In the genomic region with DNA sequence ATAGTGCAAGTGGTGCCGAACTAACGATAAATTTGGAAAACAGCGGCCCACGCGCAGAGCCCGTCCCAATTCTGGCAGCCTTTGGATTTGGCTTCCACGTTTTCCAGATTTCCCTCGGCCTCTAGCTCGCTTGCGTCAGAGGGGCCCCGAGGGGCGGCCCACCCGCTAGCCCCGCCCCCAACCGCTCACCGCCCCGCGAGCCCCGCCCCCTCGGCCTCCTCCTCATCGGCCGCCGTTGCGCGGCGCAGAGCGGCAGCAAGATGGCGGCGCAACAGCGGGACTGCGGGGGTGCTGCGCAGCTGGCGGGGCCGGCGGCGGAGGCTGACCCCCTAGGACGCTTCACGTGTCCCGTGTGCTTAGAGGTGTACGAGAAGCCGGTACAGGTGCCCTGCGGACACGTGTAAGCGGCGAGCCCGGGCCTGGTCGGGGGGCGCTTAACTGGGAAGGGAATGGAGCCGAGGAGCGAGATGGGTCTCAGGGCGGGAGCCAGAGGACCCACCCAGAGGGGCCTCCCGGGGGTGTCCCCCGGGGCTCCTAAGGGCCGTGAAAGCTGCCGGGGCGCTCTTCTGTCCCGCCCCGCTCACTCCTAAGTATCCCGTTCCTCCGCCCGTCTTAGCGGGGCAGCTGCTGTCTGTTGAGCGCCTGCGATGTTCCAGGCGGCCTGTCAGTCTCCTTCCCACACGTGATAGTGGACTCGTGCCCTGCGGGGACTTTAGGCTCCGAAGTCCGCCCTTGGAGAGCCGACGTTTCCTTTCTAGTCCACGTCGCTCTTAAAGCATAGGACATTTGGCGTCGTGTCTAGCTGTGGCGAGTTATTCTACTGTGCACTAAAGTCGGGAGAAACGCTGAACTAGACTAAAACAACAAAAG, we compare ENCODE assay signal across 8 cellular contexts. TPM values are rescaled to one million over a fixed set of nuclear protein-coding genes. Genes with fewer than 3 reads are reported as not detected.
DNase-seq lines count a peak whose midpoint lies in the region; ATAC-seq and TF ChIP-seq lines count a peak whose summit lies in the region.

A gene with protein sequence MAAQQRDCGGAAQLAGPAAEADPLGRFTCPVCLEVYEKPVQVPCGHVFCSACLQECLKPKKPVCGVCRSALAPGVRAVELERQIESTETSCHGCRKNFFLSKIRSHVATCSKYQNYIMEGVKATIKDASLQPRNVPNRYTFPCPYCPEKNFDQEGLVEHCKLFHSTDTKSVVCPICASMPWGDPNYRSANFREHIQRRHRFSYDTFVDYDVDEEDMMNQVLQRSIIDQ (plus strand): TSS at position 245 of the 870 bp plus-strand sequence. CDS start 16 bp downstream, at position 261.

- H3K27me3 ChIP-seq in parathyroid adenoma (ENCODE audit: control insufficient read depth, insufficient read depth, low read length) (no peaks in the 10 kb centered on the region), thyroid gland (no peaks in the 10 kb centered on the region)

- H2AFZ ChIP-seq in parathyroid adenoma = peak within 1 kb of the TSS; percentile 87

- CTCF ChIA-PET in HEK293T (lab: Yijun Ruan, JAX) = no interaction called here

- H3K27me3 Mint-ChIP-seq in activated naive CD8-positive, alpha-beta T cell treated with anti-CD3 and anti-CD28 coated beads, Interleukin-2, amount 50 U/mL, for 24 hours = no peaks in the 10 kb centered on the region

- H3K9me3 ChIP-seq in parathyroid adenoma (ENCODE audit: control insufficient read depth, low read length) (no peaks in the 10 kb centered on the region), thyroid gland (no peaks in the 10 kb centered on the region)

- H3K36me3 Mint-ChIP-seq in activated naive CD8-positive, alpha-beta T cell treated with anti-CD3 and anti-CD28 coated beads, Interleukin-2, amount 50 U/mL, for 24 hours (ENCODE audit: low read depth) = peaks cover 27% of the 10 kb centered on the region

- H3K27ac ChIP-seq in parathyroid adenoma (peak within 1 kb of the TSS; percentile 70), thyroid gland (peak within 1 kb of the TSS; percentile 94 to 98 (median 96))

- POLR2A ChIA-PET in HEK293T (lab: Yijun Ruan, JAX) = interaction anchor here (0.8 to 1.4 kb wide), 4 partner anchors 9 to 40 kb away, joined by 3 read pairs; no protein-coding TSS in a partner anchor

- peaks cover 57% of the 10 kb centered on the region for H3K4me1 Mint-ChIP-seq in activated naive CD8-positive, alpha-beta T cell treated with anti-CD3 and anti-CD28 coated beads, Interleukin-2, amount 50 U/mL, for 24 hours

- H3K27ac Mint-ChIP-seq in activated naive CD8-positive, alpha-beta T cell treated with anti-CD3 and anti-CD28 coated beads, Interleukin-2, amount 50 U/mL, for 24 hours = peak within 1 kb of the TSS; percentile 94

- no peaks in the 10 kb centered on the region for H3K36me3 ChIP-seq in parathyroid adenoma (ENCODE audit: control insufficient read depth, insufficient read depth, low read length)
- peaks cover 0 to 5% of the 10 kb centered on the region in 2 donors for H3K36me3 ChIP-seq in thyroid gland

- H3K4me2 ChIP-seq in parathyroid adenoma (ENCODE audit: low read length) = peak within 1 kb of the TSS; percentile 95

- peak within 1 kb of the TSS; percentile 98 for H3K4me3 Mint-ChIP-seq in activated naive CD8-positive, alpha-beta T cell treated with anti-CD3 and anti-CD28 coated beads, Interleukin-2, amount 50 U/mL, for 24 hours

- TF ChIP-seq CTCF in parathyroid adenoma (IDR thresholded peaks at IDR 0.05) = no peak
- TF ChIP-seq CTCF in thyroid gland (IDR thresholded peaks at IDR 0.05) = no peak

- WGBS in thyroid gland, 2 donors = 1% methylated on average over 28 to 51 of the region's 79 CpGs

- intact Hi-C loops in Right ventricle myocardium superior (cut with DNase I) (loop anchor here (10.0 kb wide), 1 partner anchor 392 kb away; no protein-coding TSS in a partner anchor), thyroid gland (cut with DNase I) (no loop called here)

- DNase-seq in GM03348 (ENCODE audit: low spot score) = peak; percentile 100
- DNase-seq in HEK293T (ENCODE audit: extremely low spot score) = peak; percentile 98
- DNase-seq in NCI-H1105 treated with DMSO at 0.1 percent for 48 hours (lab: John Stamatoyannopoulos, UW) = peak; percentile 88
- DNase-seq in T follicular helper cell (ENCODE audit: low read depth) = peak; percentile 89
- peak; percentile 95 for DNase-seq in activated naive CD8-positive, alpha-beta T cell treated with anti-CD3 and anti-CD28 coated beads, Interleukin-2, amount 50 U/mL, for 24 hours
- peak; percentile 95 for DNase-seq in Right ventricle myocardium superior
- peak; percentile 90 to 92 for DNase-seq in thyroid gland

- TF ChIP-seq POLR2A in thyroid gland (IDR thresholded peaks at IDR 0.05) = peak; percentile 86 to 96

- H3K4me3 ChIP-seq in parathyroid adenoma (ENCODE audit: low read depth, low read length) = peak within 1 kb of the TSS; percentile 89
- H3K4me3 ChIP-seq in thyroid gland (replicated peaks in 1 of 3) = peak within 1 kb of the TSS; percentile 45 to 92 (median 86)

- peak; percentile 76 for ATAC-seq in activated naive CD8-positive, alpha-beta T cell treated with anti-CD3 and anti-CD28 coated beads, Interleukin-2, amount 50 U/mL, for 24 hours
- peak; percentile 96 for ATAC-seq in Right ventricle myocardium superior (ENCODE audit: poor library complexity)

- peaks cover 19% of the 10 kb centered on the region for H3K4me1 ChIP-seq in parathyroid adenoma
- H3K4me1 ChIP-seq in thyroid gland = peaks cover 30 to 37% of the 10 kb centered on the region in 2 donors

- H3K9ac ChIP-seq in parathyroid adenoma = peak within 1 kb of the TSS; percentile 54

- no peaks in the 10 kb centered on the region for H3K9me3 Mint-ChIP-seq in activated naive CD8-positive, alpha-beta T cell treated with anti-CD3 and anti-CD28 coated beads, Interleukin-2, amount 50 U/mL, for 24 hours

- peaks cover 38% of the 10 kb centered on the region for H3K79me2 ChIP-seq in parathyroid adenoma

TF ChIP-seq in HEK293T, 16 proteins besides CTCF, POLR2A, EP300 and RAD21:
- TF ChIP-seq, protein P1, sequence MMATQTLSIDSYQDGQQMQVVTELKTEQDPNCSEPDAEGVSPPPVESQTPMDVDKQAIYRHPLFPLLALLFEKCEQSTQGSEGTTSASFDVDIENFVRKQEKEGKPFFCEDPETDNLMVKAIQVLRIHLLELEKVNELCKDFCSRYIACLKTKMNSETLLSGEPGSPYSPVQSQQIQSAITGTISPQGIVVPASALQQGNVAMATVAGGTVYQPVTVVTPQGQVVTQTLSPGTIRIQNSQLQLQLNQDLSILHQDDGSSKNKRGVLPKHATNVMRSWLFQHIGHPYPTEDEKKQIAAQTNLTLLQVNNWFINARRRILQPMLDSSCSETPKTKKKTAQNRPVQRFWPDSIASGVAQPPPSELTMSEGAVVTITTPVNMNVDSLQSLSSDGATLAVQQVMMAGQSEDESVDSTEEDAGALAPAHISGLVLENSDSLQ (IDR thresholded peaks at IDR 0.05) = peak; percentile 63
- no peak for TF ChIP-seq FOXA1 (IDR thresholded peaks at IDR 0.05)
TF ChIP-seq in HEK293T: peak in this region for 1.

RNA-seq across cellular contexts. Expression of the gene that starts here (rescaled TPM):
- total RNA-seq in Right ventricle myocardium superior = 52.1 TPM
- total RNA-seq in thyroid gland = 100 to 1,000 TPM; 132 to 279 (median 179) TPM

Comparison
In these comparisons a context has a peak if more than half of its experiments do, and no peak if none do; other contexts are left out.
1. Peak in every context shown above with its lines: DNase-seq, ATAC-seq, H3K4me3 ChIP-seq and H3K27ac ChIP-seq.